ENCODE assay signal across 18 cellular contexts in genomic region chr9:99967457-99967856, GRCh38.
"Had no signal": no experiment of that assay in that cellular context is flagged by ENCODE, and none has a peak within 500 bp of the region (broad histone marks: within the 10 kb centered on the region; RNA-seq: fewer than 3 reads in every experiment).

No MANE protein-coding gene starts in this region.

- H3K9me3 ChIP-seq: right lobe of liver, testis had no signal

- DNase-seq: activated CD4-positive, alpha-beta T cell treated with anti-CD3 and anti-CD28 coated beads, Interleukin-2, amount 50 U/mL, for 1 hour; activated CD8-positive, alpha-beta memory T cell treated with anti-CD3 and anti-CD28 coated beads for 24 hours; anterior cingulate cortex; cerebellar nuclear complex; effector memory CD4-positive, alpha-beta T cell; foreskin melanocyte; head of caudate nucleus; right lobe of liver; stimulated activated CD4-positive, alpha-beta T cell treated with anti-CD3 and anti-CD28 coated beads, Interleukin-4, amount 100 ng/mL, for 4 hours; stimulated activated CD8-positive, alpha-beta memory T cell treated with anti-CD3 and anti-CD28 coated beads, Interleukin-4, amount 100 ng/mL, for 48 hours; T-helper 9 cell; testis had no signal

- H3K36me3 Mint-ChIP-seq: natural killer cell treated with Interleukin-12 subunit alpha and Interleukin-12 subunit beta and Interleukin-15 and Interleukin-18, amount 100 ng/mL, for 72 hours had no signal

- H3K27ac ChIP-seq: epithelial cell of prostate, right lobe of liver, testis had no signal

- ATAC-seq: activated CD4-positive, CD25-positive, alpha-beta regulatory T cell treated with anti-CD3 and anti-CD28 coated beads, Interleukin-2, amount 50 U/mL, for 24 hours; natural killer cell treated with Interleukin-12 subunit alpha and Interleukin-12 subunit beta and Interleukin-15 and Interleukin-18, amount 100 ng/mL, for 72 hours had no signal

- H3K27me3 Mint-ChIP-seq: natural killer cell treated with Interleukin-12 subunit alpha and Interleukin-12 subunit beta and Interleukin-15 and Interleukin-18, amount 100 ng/mL, for 72 hours; stimulated activated naive CD8-positive, alpha-beta T cell treated with anti-CD3 and anti-CD28 coated beads, Interleukin-15, Interleukin-2, amounts not matched to agents 100 ng/mL and 50 ng/mL, for 24 hours had no signal

- H3K27ac Mint-ChIP-seq: activated T-helper 1 cell treated with anti-CD3 and anti-CD28 coated beads, Interleukin-12 subunit alpha, Interleukin-12 subunit beta, Interleukin-2, Interleukin-4 antibody, amounts not matched to agents 30 ng/mL and 10 ng/mL and 1 ng/mL, durations not matched to agents 14 hours and 24 hours and 36 hours; natural killer cell treated with Interleukin-12 subunit alpha and Interleukin-12 subunit beta and Interleukin-15 and Interleukin-18, amount 100 ng/mL, for 72 hours; stimulated activated naive CD8-positive, alpha-beta T cell treated with anti-CD3 and anti-CD28 coated beads, Interleukin-15, Interleukin-2, amounts not matched to agents 100 ng/mL and 50 ng/mL, for 24 hours had no signal

- H3K4me1 ChIP-seq: right lobe of liver, testis had no signal

- H3K4me3 Mint-ChIP-seq: activated T-helper 1 cell treated with anti-CD3 and anti-CD28 coated beads, Interleukin-12 subunit alpha, Interleukin-12 subunit beta, Interleukin-2, Interleukin-4 antibody, amounts not matched to agents 30 ng/mL and 10 ng/mL and 1 ng/mL, durations not matched to agents 14 hours and 24 hours and 36 hours; natural killer cell treated with Interleukin-12 subunit alpha and Interleukin-12 subunit beta and Interleukin-15 and Interleukin-18, amount 100 ng/mL, for 72 hours; stimulated activated naive CD8-positive, alpha-beta T cell treated with anti-CD3 and anti-CD28 coated beads, Interleukin-15, Interleukin-2, amounts not matched to agents 100 ng/mL and 50 ng/mL, for 24 hours had no signal

- H3K27me3 ChIP-seq: right lobe of liver, testis had no signal

- H3K4me3 ChIP-seq: right lobe of liver, smooth muscle cell, testis had no signal

- H3K4me2 ChIP-seq: smooth muscle cell had no signal

- H3K9me3 Mint-ChIP-seq: activated T-helper 1 cell treated with anti-CD3 and anti-CD28 coated beads, Interleukin-12 subunit alpha, Interleukin-12 subunit beta, Interleukin-2, Interleukin-4 antibody, amounts not matched to agents 30 ng/mL and 10 ng/mL and 1 ng/mL, durations not matched to agents 14 hours and 24 hours and 36 hours; natural killer cell treated with Interleukin-12 subunit alpha and Interleukin-12 subunit beta and Interleukin-15 and Interleukin-18, amount 100 ng/mL, for 72 hours; stimulated activated naive CD8-positive, alpha-beta T cell treated with anti-CD3 and anti-CD28 coated beads, Interleukin-15, Interleukin-2, amounts not matched to agents 100 ng/mL and 50 ng/mL, for 24 hours had no signal
